Comparison of ENCODE assay signal across 20 cellular contexts in genomic region chr11:68497761-68498160, GRCh38. TPM values are rescaled to one million over a fixed set of nuclear protein-coding genes. Genes with fewer than 3 reads are reported as not detected.
DNase-seq lines count a peak whose midpoint lies in the region; ATAC-seq and TF ChIP-seq lines count a peak whose summit lies in the region.
"Had no signal": no experiment of that assay in that cellular context is flagged by ENCODE, and none has a peak within 500 bp of the region (broad histone marks: within the 10 kb centered on the region; RNA-seq: fewer than 3 reads in every experiment).

No MANE protein-coding gene starts in this region.

- H3K4me1 ChIP-seq in DOHH2 (ENCODE audit: control insufficient read depth, low read length) (peaks cover 75% of the 10 kb centered on the region), skeletal muscle tissue (ENCODE audit: control insufficient read depth in 3 of 3, insufficient read depth in 3 of 3, low read length in 3 of 3) (peaks cover 43 to 50% (median 48%) of the 10 kb centered on the region in 3 donors)

- H3K36me3 ChIP-seq in DOHH2 (ENCODE audit: control insufficient read depth, low read length) (peaks cover 9% of the 10 kb centered on the region; the same call in 1 of the 2 replicates), skeletal muscle tissue (ENCODE audit: control insufficient read depth in 3 of 3, insufficient read depth in 3 of 3, low read length in 3 of 3) (no peaks in the 10 kb centered on the region)
- H3K36me3 ChIP-seq: sigmoid colon had no signal

- H3K27me3 ChIP-seq in DOHH2 (ENCODE audit: control insufficient read depth, low read length) (no peaks in the 10 kb centered on the region), skeletal muscle tissue (ENCODE audit: control insufficient read depth in 3 of 3, insufficient read depth in 3 of 3, low read length in 3 of 3) (no peaks in the 10 kb centered on the region)
- H3K27me3 ChIP-seq: dorsolateral prefrontal cortex, foreskin keratinocyte, hepatocyte, MG63, sigmoid colon had no signal

- H3K9me3 ChIP-seq in DOHH2 (ENCODE audit: control insufficient read depth, insufficient read depth, low read length): no peaks in the 10 kb centered on the region
- H3K9me3 ChIP-seq in skeletal muscle tissue (ENCODE audit: control insufficient read depth in 3 of 3, low read length in 3 of 3): no peaks in the 10 kb centered on the region
- H3K9me3 ChIP-seq: MG63, sigmoid colon had no signal

- DNase-seq in OCI-M1 (lab: John Stamatoyannopoulos, UW) (peak; percentile 64), fibroblast of mammary gland (ENCODE audit: low read depth) (peak; percentile 25), mucosa of gallbladder (ENCODE audit: low spot score) (no peak)
- DNase-seq in activated CD4-positive, alpha-beta T cell treated with anti-CD3 and anti-CD28 coated beads, Interleukin-2, amount 50 U/mL, for 4 hours: no peak
- DNase-seq: activated CD4-positive, alpha-beta T cell treated with anti-CD3 and anti-CD28 coated beads for 4 hours; activated CD8-positive, alpha-beta memory T cell treated with anti-CD3 and anti-CD28 coated beads, Interleukin-2, amount 10 ng/mL, durations not matched to agents 7 days and 5 days; DND-41; dorsolateral prefrontal cortex; foreskin keratinocyte; MG63; midbrain; NCI-H1436; NCI-H526; sigmoid colon; T-helper 2 cell had no signal

- H3K4me3 ChIP-seq in DOHH2 (ENCODE audit: low read length) (peak overlapping the region; percentile 14; the same call in 1 of the 2 replicates), fibroblast of mammary gland (ENCODE audit: control insufficient read depth, low read depth, low read length) (no peak overlapping the region), skeletal muscle tissue (ENCODE audit: low read length in 3 of 3) (peak overlapping the region; percentile 2 to 37 (median 16))
- H3K4me3 ChIP-seq: dorsolateral prefrontal cortex, hepatocyte, MG63, sigmoid colon, SK-N-MC had no signal

- H3K27ac ChIP-seq in DOHH2 (ENCODE audit: low read depth, low read length) (no peak overlapping the region), skeletal muscle tissue (ENCODE audit: low read depth, low read length) (peak overlapping the region; percentile 83)
- H3K27ac ChIP-seq: dorsolateral prefrontal cortex, foreskin keratinocyte, hepatocyte, sigmoid colon, SK-N-MC had no signal

- no peaks in the 10 kb centered on the region for H3K9me2 ChIP-seq in DOHH2 (replicated peaks; ENCODE audit: control insufficient read depth, low read length)

- H3K79me2 ChIP-seq in DOHH2 (ENCODE audit: control insufficient read depth, low read length): peaks cover 98% of the 10 kb centered on the region

- no peak for ATAC-seq in GM19397 (IDR thresholded peaks at IDR 0.05; ENCODE audit: unreplicated experiment)
- ATAC-seq: activated CD8-positive, alpha-beta memory T cell treated with anti-CD3 and anti-CD28 coated beads, Interleukin-2, amount 10 ng/mL, durations not matched to agents 7 days and 5 days; foreskin keratinocyte had no signal

- no peak for TF ChIP-seq CTCF in DOHH2 (IDR thresholded peaks at IDR 0.05; ENCODE audit: low read depth, low read length, poor library complexity, severe bottlenecking)
- no peak for TF ChIP-seq CTCF in fibroblast of mammary gland (conservative IDR thresholded peaks at IDR 0.05; ENCODE audit: control insufficient read depth, insufficient read depth, low read depth, low read length)

- H3K9ac ChIP-seq in skeletal muscle tissue (ENCODE audit: low read depth in 1 of 3, low read length in 3 of 3): peak overlapping the region; percentile 47 to 63 (median 55)

- H3K4me2 ChIP-seq in DOHH2 (ENCODE audit: low read length): peak overlapping the region; percentile 43
- H3K4me2 ChIP-seq: hepatocyte had no signal

- peaks cover 10% of the 10 kb centered on the region for H3F3A ChIP-seq in DOHH2 (ENCODE audit: control insufficient read depth, insufficient read depth)

- H4K20me1 ChIP-seq in DOHH2 (ENCODE audit: control insufficient read depth, insufficient read depth, low read depth, low read length): peaks cover 58% of the 10 kb centered on the region

RNA-seq across cellular contexts. Expression of gene PPP6R3, which starts 37.2 kb away (rescaled TPM):
- 103 TPM for total RNA-seq in skeletal muscle tissue
- total RNA-seq in mucosa of gallbladder: 114 TPM

Comparison
In these comparisons a context has a peak if more than half of its experiments do, and no peak if none do; other contexts are left out.
1. DNase-seq: peak in OCI-M1 (single experiment) and fibroblast of mammary gland (single experiment); none in mucosa of gallbladder (single experiment) and activated CD4-positive, alpha-beta T cell treated with anti-CD3 and anti-CD28 coated beads, Interleukin-2, amount 50 U/mL, for 4 hours (0 of 2).